ENCODE assay signal across 10 cellular contexts in genomic region chr7:98613601-98614425, GRCh38. TPM values are rescaled to one million over a fixed set of nuclear protein-coding genes. Genes with fewer than 3 reads are reported as not detected.
DNase-seq lines count a peak whose midpoint lies in the region; ATAC-seq, FAIRE-seq and TF ChIP-seq lines count a peak whose summit lies in the region.
"Had no signal": no experiment of that assay in that cellular context is flagged by ENCODE, and none has a peak within 500 bp of the region (broad histone marks: within the 10 kb centered on the region; RNA-seq: fewer than 3 reads in every experiment).

No MANE protein-coding gene starts in this region.

- BruUV-seq in GM12878 (replicated peaks; lab: Mats Ljungman, UMichigan): no TSS peak

- H3K9me3 ChIP-seq in GM12878 (replicated peaks; ENCODE audit: control insufficient read depth, insufficient read depth, low read length) (no peaks in the 10 kb centered on the region; the same call in 2 of the 3 replicates), gastrocnemius medialis (no peaks in the 10 kb centered on the region)

- DNase-seq in Daoy (ENCODE audit: low read depth) (peak; percentile 47), LoVo (ENCODE audit: low spot score) (peak; percentile 41), GM12878 (ENCODE audit: low read depth, low spot score) (no peak), left kidney (ENCODE audit: low read depth, low spot score) (peak; percentile 91), GM13976 (ENCODE audit: low spot score) (no peak), germinal center (ENCODE audit: low spot score) (no peak), gastrocnemius medialis (no peak)
- no peak for DNase-seq in activated T-cell treated with anti-CD3 and anti-CD28 coated beads, Interleukin-2, amount 50 U/mL, for 4 hours
- DNase-seq: heart right ventricle, T-cell had no signal

- peaks cover 30% of the 10 kb centered on the region for H3K27me3 Mint-ChIP-seq in activated T-cell treated with anti-CD3 and anti-CD28 coated beads, Interleukin-2, amount 50 U/mL, for 4 hours (ENCODE audit: low read depth)

- no peak for TF ChIP-seq RAD21 in GM12878 (IDR thresholded peaks at IDR 0.05; ENCODE audit: insufficient read depth, low read depth, low read length)

- SMC1A ChIA-PET in GM12878 (lab: Charles Lee; ENCODE audit: uncharacterized antibody, unreplicated experiment): interaction anchor here (0.5 to 1.1 kb wide), 2 partner anchors 10 to 31 kb away, joined by 3 read pairs; no protein-coding TSS in a partner anchor

- RAD21 ChIA-PET in GM12878 (lab: Charles Lee; ENCODE audit: unreplicated experiment): no interaction called here

- H3K27ac ChIP-seq in GM12878 (ENCODE audit: control insufficient read depth, insufficient read depth) (no peak overlapping the region), gastrocnemius medialis (no peak overlapping the region)
- H3K27ac ChIP-seq: heart right ventricle had no signal

- no peaks in the 10 kb centered on the region for H3K36me3 Mint-ChIP-seq in activated T-cell treated with anti-CD3 and anti-CD28 coated beads, Interleukin-2, amount 50 U/mL, for 4 hours (ENCODE audit: insufficient read depth)
- H3K36me3 Mint-ChIP-seq: T-cell had no signal

- no peak overlapping the region for H2AFZ ChIP-seq in GM12878 (ENCODE audit: control insufficient read depth, low read depth, low read length)

- CTCF ChIA-PET in GM12878 (lab: Yijun Ruan, JAX): interaction anchor here (1.0 to 1.3 kb wide), 2 partner anchors 23 to 227 kb away, joined by 4 read pairs; no protein-coding TSS in a partner anchor

- no peak overlapping the region for H3K4me3 Mint-ChIP-seq in activated T-cell treated with anti-CD3 and anti-CD28 coated beads, Interleukin-2, amount 50 U/mL, for 4 hours
- H3K4me3 Mint-ChIP-seq: T-cell had no signal

- no peak for TF ChIP-seq POLR2A in GM12878 (IDR thresholded peaks at IDR 0.05; ENCODE audit: low read depth, low read length)
- no peak for TF ChIP-seq POLR2A in gastrocnemius medialis (IDR thresholded peaks at IDR 0.05)

- ATAC-seq in GM12878 (no peak), gastrocnemius medialis (no peak)
- ATAC-seq in activated T-cell treated with anti-CD3 and anti-CD28 coated beads, Interleukin-2, amount 50 U/mL, for 4 hours: no peak
- ATAC-seq: heart right ventricle, T-cell had no signal

- H3K9ac ChIP-seq in GM12878 (ENCODE audit: control insufficient read depth, insufficient read depth, low read length): no peak overlapping the region

- H3K4me1 Mint-ChIP-seq in activated T-cell treated with anti-CD3 and anti-CD28 coated beads, Interleukin-2, amount 50 U/mL, for 4 hours (ENCODE audit: low read depth): peaks cover 1% of the 10 kb centered on the region

- no peaks in the 10 kb centered on the region for H3K4me1 ChIP-seq in GM12878 (ENCODE audit: control insufficient read depth, insufficient read depth, low read length)
- H3K4me1 ChIP-seq in gastrocnemius medialis: peaks cover 0 to 7% of the 10 kb centered on the region in 2 donors

- FAIRE-seq in GM12878 (lab: Jason Lieb, UNC): no peak

- H3K9me3 Mint-ChIP-seq in activated T-cell treated with anti-CD3 and anti-CD28 coated beads, Interleukin-2, amount 50 U/mL, for 4 hours: peaks cover 18% of the 10 kb centered on the region

- H4K20me1 ChIP-seq in GM12878 (ENCODE audit: control insufficient read depth, insufficient read depth): no peaks in the 10 kb centered on the region

- intact Hi-C loops in GM12878 (cut with micrococcal nuclease; ENCODE audit: unreplicated experiment): no loop called here
- intact Hi-C loops in gastrocnemius medialis (cut with DNase I; ENCODE audit: low total_unique reads): no loop called here

- in situ Hi-C loops in GM12878 (cut with MboI): no loop called here
- in situ Hi-C loops in GM13976 (cut with MboI; ENCODE audit: low sequenced_read_pairs, unreplicated experiment): no loop called here
- in situ Hi-C loops in gastrocnemius medialis (cut with MboI; ENCODE audit: low sequenced_read_pairs in 4 of 4): no loop called here

- H3K36me3 ChIP-seq in GM12878 (ENCODE audit: control insufficient read depth in 2 of 2, insufficient read depth in 2 of 2, low read length in 1 of 2) (no peaks in the 10 kb centered on the region), gastrocnemius medialis (no peaks in the 10 kb centered on the region)
- H3K36me3 ChIP-seq: heart right ventricle had no signal

- H3K4me3 ChIP-seq in GM12878: no peak overlapping the region
- no peak overlapping the region for H3K4me3 ChIP-seq in gastrocnemius medialis
- H3K4me3 ChIP-seq: heart right ventricle had no signal

- H3K27me3 ChIP-seq in GM12878 (replicated peaks in 1 of 2; ENCODE audit: control insufficient read depth in 2 of 2, insufficient read depth in 2 of 2, low read length in 1 of 2) (peaks cover 0 to 3% of the 10 kb centered on the region in 2 experiments; a peak in 1 of 4 replicates), gastrocnemius medialis (peaks cover 21 to 33% (median 28%) of the 10 kb centered on the region in 3 donors)

- no peak for TF ChIP-seq EP300 in GM12878 (IDR thresholded peaks at IDR 0.05; ENCODE audit: borderline replicate concordance in 1 of 2, control insufficient read depth in 1 of 2, low read depth in 2 of 2, low read length in 2 of 2)

- no peaks in the 10 kb centered on the region for H3K79me2 ChIP-seq in GM12878 (ENCODE audit: control insufficient read depth, insufficient read depth, low read length)

- WGBS in GM12878 (ENCODE audit: insufficient coverage, insufficient replicate concordance, low lambda C conversion rate, missing lambda C conversion rate): 49% methylated on average over 13 of the region's 14 CpGs

- no peak overlapping the region for H3K4me2 ChIP-seq in GM12878 (ENCODE audit: control insufficient read depth, insufficient read depth)

- no peak for TF ChIP-seq CTCF in GM12878 (IDR thresholded peaks at IDR 0.05 in 2 of 3, conservative IDR thresholded peaks at IDR 0.05 in 1 of 3; ENCODE audit: control insufficient read depth in 2 of 3, extremely low read depth in 1 of 3, insufficient read depth in 1 of 3, low read depth in 3 of 3, low read length in 3 of 3)
- TF ChIP-seq CTCF in GM13976 (IDR thresholded peaks at IDR 0.05; ENCODE audit: borderline replicate concordance, control extremely low read depth, extremely low read depth, insufficient read depth, missing control alignments): no peak
- no peak for TF ChIP-seq CTCF in gastrocnemius medialis (IDR thresholded peaks at IDR 0.05 in 4 of 5, conservative IDR thresholded peaks at IDR 0.05 in 1 of 5)

- POLR2A ChIA-PET in GM12878 (lab: Charles Lee): no interaction called here

TF ChIP-seq in GM12878, 131 proteins besides CTCF, POLR2A, EP300 and RAD21:
- TF ChIP-seq REST (IDR thresholded peaks at IDR 0.05; ENCODE audit: low read depth, low read length) (peak; percentile 88), SUPT20H (IDR thresholded peaks at IDR 0.05; ENCODE audit: borderline replicate concordance, control insufficient read depth, low read depth, low read length) (no peak)
TF ChIP-seq in GM12878: peak in this region for 1.

RNA-seq across cellular contexts. Expression of gene NPTX2, which starts 3.3 kb away (rescaled TPM):
- 4.5 and 8.0 TPM in 2 replicates for total RNA-seq in Daoy (2014; rRNA removed; shearing (Covaris generic))
- total RNA-seq in GM12878 (2013; cell fraction: nucleolus; rRNA removed): not detected in 2 replicates
- not detected in 2 replicates for total RNA-seq in GM12878 (2014; rRNA removed)
- not detected in 2 replicates for total RNA-seq in GM12878 (2014; rRNA removed; fragmentation: Illumina TruSeq; extraction: Trizol)
- not detected in 2 replicates for total RNA-seq in GM12878 (2021)
- polyA plus RNA-seq in GM12878 (2011; ENCODE audit: low read depth): not detected
- not detected in 2 replicates for polyA plus RNA-seq in GM12878 (2011; rRNA removed)
- polyA plus RNA-seq in GM12878 (2011; cell fraction: cytosol; rRNA removed): not detected in 2 replicates
- not detected in 2 replicates for polyA plus RNA-seq in GM12878 (2011; cell fraction: nucleus; rRNA removed)
- polyA plus RNA-seq in GM12878 (2012): not detected in 2 replicates
- polyA plus RNA-seq in GM12878 (2014; fragmentation: Illumina TruSeq; extraction: Trizol): not detected in 2 replicates
- polyA plus RNA-seq in GM12878 (2014; fragmentation: Nextera tagmentation; extraction: Ambion mirVana): not detected
- polyA plus RNA-seq in GM12878 (2014; rRNA removed): not detected in 2 replicates
- under 1 TPM in 1 of 2 experiments, not detected in 1; 0.04 TPM for polyA plus RNA-seq in GM12878 (2016; fragmentation: Nextera tagmentation; extraction: Ambion mirVana)
- polyA minus RNA-seq in GM12878 (2011; rRNA and poly(A)+ RNA removed): not detected in 2 replicates
- polyA minus RNA-seq in GM12878 (2011; cell fraction: cytosol; rRNA and poly(A)+ RNA removed): not detected in 2 replicates
- not detected in 2 replicates for polyA minus RNA-seq in GM12878 (2011; cell fraction: nucleus; rRNA and poly(A)+ RNA removed)
- under 1 TPM in 2 of 3 donors, not detected in 1; 0.18 to 0.29 TPM for total RNA-seq in activated T-cell treated with anti-CD3 and anti-CD28 coated beads, Interleukin-2, amount 50 U/mL, for 4 hours
- 10 to 100 TPM in 3 of 4 donors, 1 to 10 TPM in 1; 9.6 to 22.7 (median 16.6) TPM for total RNA-seq in gastrocnemius medialis

Comparison
In these comparisons a context has a peak if more than half of its experiments do, and no peak if none do; other contexts are left out.
1. DNase-seq: peak in Daoy (single experiment), LoVo (single experiment) and left kidney (single experiment); none in GM12878 (single experiment), activated T-cell treated with anti-CD3 and anti-CD28 coated beads, Interleukin-2, amount 50 U/mL, for 4 hours (single experiment), GM13976 (single experiment), germinal center (single experiment) and gastrocnemius medialis (0 of 2).